In the genomic region with DNA sequence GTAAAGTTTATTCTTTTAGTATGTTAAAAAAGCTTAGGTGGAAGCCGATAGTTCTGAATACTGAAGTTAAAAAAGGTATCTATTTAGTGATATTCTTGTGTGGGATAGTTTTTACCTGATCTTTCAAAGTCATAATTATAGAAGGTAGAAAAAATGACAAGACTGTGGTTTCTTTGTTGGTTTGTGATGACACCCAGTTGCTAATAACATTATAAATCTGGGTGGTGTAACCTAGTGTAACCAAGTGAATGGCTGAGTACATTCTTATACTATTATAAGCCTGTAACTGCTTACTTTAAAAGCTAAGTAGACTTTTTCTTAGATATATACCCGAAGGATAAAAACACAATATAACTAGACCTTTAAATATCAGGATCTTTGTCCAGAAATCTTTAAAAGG, we compare ENCODE assay signal across 8 cellular contexts. TPM values are rescaled to one million over a fixed set of nuclear protein-coding genes. Genes with fewer than 3 reads are reported as not detected.
DNase-seq lines count a peak whose midpoint lies in the region; ATAC-seq and TF ChIP-seq lines count a peak whose summit lies in the region.

No MANE protein-coding gene starts in this region.

- ATAC-seq in GM19395 (IDR thresholded peaks at IDR 0.05; ENCODE audit: unreplicated experiment) = no peak

- H3K9me3 ChIP-seq in uterus = no peaks in the 10 kb centered on the region

- peaks cover 4% of the 10 kb centered on the region for H3K4me1 ChIP-seq in ACC112 (ENCODE audit: control insufficient read depth, insufficient read depth, low read length, unreplicated experiment)
- H3K4me1 ChIP-seq in uterus = peaks cover 8 to 11% of the 10 kb centered on the region in 2 donors

- H2AFZ ChIP-seq in ACC112 (ENCODE audit: low read length, unreplicated experiment) = no peak overlapping the region

- H3K27ac Mint-ChIP-seq in activated naive CD8-positive, alpha-beta T cell treated with anti-CD3 and anti-CD28 coated beads for 36 hours = peak overlapping the region; percentile 92

- H3K4me3 ChIP-seq in ACC112 (ENCODE audit: low read depth, low read length) (peak overlapping the region; percentile 83), HL-60 (replicated peaks; ENCODE audit: insufficient read depth, low read length) (peak overlapping the region; percentile 69), uterus (peak overlapping the region; percentile 82 to 87)

- no peaks in the 10 kb centered on the region for H3K9me3 Mint-ChIP-seq in activated naive CD8-positive, alpha-beta T cell treated with anti-CD3 and anti-CD28 coated beads for 36 hours

- intact Hi-C loops in uterus (cut with DNase I; ENCODE audit: low total_unique reads) = no loop called here

- no peak for TF ChIP-seq CTCF in HL-60 (IDR thresholded peaks at IDR 0.05; ENCODE audit: insufficient read depth, low read length)
- no peak for TF ChIP-seq CTCF in uterus (IDR thresholded peaks at IDR 0.05)

- TF ChIP-seq POLR2A in uterus (IDR thresholded peaks at IDR 0.05) = no peak

- H3K27me3 Mint-ChIP-seq in activated naive CD8-positive, alpha-beta T cell treated with anti-CD3 and anti-CD28 coated beads for 36 hours = peaks cover 6% of the 10 kb centered on the region

- H3K27ac ChIP-seq in ACC112 (ENCODE audit: low read depth, low read length) = peak overlapping the region; percentile 86
- peak overlapping the region; percentile 75 for H3K27ac ChIP-seq in HL-60 (replicated peaks)
- H3K27ac ChIP-seq in uterus = peak overlapping the region; percentile 97

- H3K27me3 ChIP-seq in ACC112 (ENCODE audit: insufficient read depth, low read length) = no peaks in the 10 kb centered on the region
- H3K27me3 ChIP-seq in HL-60 (ENCODE audit: insufficient read depth, poor library complexity, severe bottlenecking) = no peaks in the 10 kb centered on the region
- H3K27me3 ChIP-seq in uterus = no peaks in the 10 kb centered on the region

- no peaks in the 10 kb centered on the region; the same call in 1 of the 2 replicates for H3K36me3 ChIP-seq in ACC112 (ENCODE audit: insufficient read depth, low read length)
- no peaks in the 10 kb centered on the region for H3K36me3 ChIP-seq in uterus

- H3K4me3 Mint-ChIP-seq in activated naive CD8-positive, alpha-beta T cell treated with anti-CD3 and anti-CD28 coated beads for 36 hours = peak overlapping the region; percentile 98

- DNase-seq in HL-60 (ENCODE audit: low read depth in 1 of 2, low spot score in 1 of 2) = no peak
- DNase-seq in activated naive CD8-positive, alpha-beta T cell treated with anti-CD3 and anti-CD28 coated beads for 36 hours = no peak
- peak; percentile 50 for DNase-seq in kidney glomerular epithelial cell (lab: John Stamatoyannopoulos, UW)
- no peak for DNase-seq in uterus
- no peak for DNase-seq in superior temporal gyrus (ENCODE audit: extremely low spot score)
- no peak for DNase-seq in nucleus accumbens (lab: John Stamatoyannopoulos, UW)

- peaks cover 20% of the 10 kb centered on the region for H3K36me3 Mint-ChIP-seq in activated naive CD8-positive, alpha-beta T cell treated with anti-CD3 and anti-CD28 coated beads for 36 hours

- peaks cover 78% of the 10 kb centered on the region for H3K79me2 ChIP-seq in ACC112 (ENCODE audit: control insufficient read depth, insufficient read depth, low read length, unreplicated experiment)

- H3K4me1 Mint-ChIP-seq in activated naive CD8-positive, alpha-beta T cell treated with anti-CD3 and anti-CD28 coated beads for 36 hours = peaks cover 43% of the 10 kb centered on the region

RNA-seq across cellular contexts. Expression of a gene that starts 2.3 kb away (rescaled TPM):
- total RNA-seq in activated naive CD8-positive, alpha-beta T cell treated with anti-CD3 and anti-CD28 coated beads for 36 hours = 10 to 100 TPM; 31.0 to 31.1 TPM
- total RNA-seq in uterus = 100 to 1,000 TPM in 2 of 4 donors, 10 to 100 TPM in 2; 48.5 to 144 (median 94.3) TPM
